Comparison of ENCODE assay signal across 11 cellular contexts in the genomic region with DNA sequence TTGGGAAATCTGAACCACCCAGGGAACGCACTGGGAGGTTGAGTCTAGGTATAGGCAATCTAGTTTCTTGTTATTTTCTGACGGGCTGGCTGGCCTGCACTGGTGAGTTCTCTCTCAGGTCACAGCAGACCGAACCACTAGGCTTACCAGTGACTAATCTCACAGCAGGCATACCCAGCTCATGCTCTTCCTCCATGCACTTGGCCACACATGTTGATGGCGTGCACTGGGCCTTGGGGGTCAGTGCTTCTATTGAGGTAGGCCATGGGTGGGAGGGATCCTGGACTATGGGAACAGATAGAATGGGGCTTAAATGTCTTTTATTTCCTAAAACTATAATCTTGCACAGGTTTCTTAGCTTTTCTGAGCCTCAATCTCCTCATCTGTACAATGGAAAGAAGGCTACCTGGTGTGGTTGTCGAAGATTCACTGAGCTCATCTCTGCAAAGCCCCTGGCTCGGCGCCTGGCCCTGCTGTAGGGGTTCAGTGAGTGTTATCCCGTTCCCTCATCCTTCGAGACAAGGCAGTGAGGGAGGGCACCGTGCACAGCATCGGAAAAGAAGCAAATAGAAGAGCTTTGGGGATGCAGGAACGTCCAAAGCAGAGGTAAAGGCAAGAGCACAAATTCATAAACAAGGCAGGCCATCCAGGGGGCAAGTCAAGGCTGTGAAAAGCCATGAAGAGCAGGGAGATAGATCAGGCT. TPM values are rescaled to one million over a fixed set of nuclear protein-coding genes. Genes with fewer than 3 reads are reported as not detected.
DNase-seq lines count a peak whose midpoint lies in the region; ATAC-seq and TF ChIP-seq lines count a peak whose summit lies in the region.
"Had no signal": no experiment of that assay in that cellular context is flagged by ENCODE, and none has a peak within 500 bp of the region (broad histone marks: within the 10 kb centered on the region; RNA-seq: fewer than 3 reads in every experiment).

No MANE protein-coding gene starts in this region.

- ATAC-seq in GM18517 (IDR thresholded peaks at IDR 0.05; ENCODE audit: unreplicated experiment): no peak
- ATAC-seq in HG03045 (IDR thresholded peaks at IDR 0.05; ENCODE audit: unreplicated experiment): no peak

- CTCF ChIA-PET in CD8-positive, alpha-beta memory T cell (lab: Charles Lee): interaction anchor here (1.2 kb wide), 1 partner anchor 13 kb away, joined by 3 read pairs; no protein-coding TSS in a partner anchor

- no peaks in the 10 kb centered on the region for H3K27me3 ChIP-seq in CD8-positive, alpha-beta memory T cell (ENCODE audit: insufficient read depth, low read length, poor library complexity, severe bottlenecking)
- H3K27me3 ChIP-seq: suprapubic skin had no signal

- H3K27me3 Mint-ChIP-seq in CD8-positive, alpha-beta memory T cell: no peaks in the 10 kb centered on the region
- peaks cover 12% of the 10 kb centered on the region for H3K27me3 Mint-ChIP-seq in nephron (ENCODE audit: low read depth)

- no peaks in the 10 kb centered on the region for H3K9me3 ChIP-seq in CD8-positive, alpha-beta memory T cell (ENCODE audit: low read length)
- H3K9me3 ChIP-seq: suprapubic skin had no signal

- peaks cover 0 to 59% (median 7%) of the 10 kb centered on the region in 3 donors for H3K36me3 Mint-ChIP-seq in CD8-positive, alpha-beta memory T cell
- H3K36me3 Mint-ChIP-seq in nephron (ENCODE audit: low read depth): no peaks in the 10 kb centered on the region

- no peaks in the 10 kb centered on the region for H3K4me1 ChIP-seq in CD8-positive, alpha-beta memory T cell (ENCODE audit: insufficient read depth, low read length)

- TF ChIP-seq CTCF in nephron (IDR thresholded peaks at IDR 0.05; ENCODE audit: unreplicated experiment in 3 of 3): no peak

- no peak overlapping the region for H3K4me3 ChIP-seq in CD8-positive, alpha-beta memory T cell (ENCODE audit: low read length)

- H3K36me3 ChIP-seq in CD8-positive, alpha-beta memory T cell (ENCODE audit: insufficient read depth, low read length): peaks cover 10% of the 10 kb centered on the region
- H3K36me3 ChIP-seq: suprapubic skin had no signal

- H3K4me3 Mint-ChIP-seq in CD8-positive, alpha-beta memory T cell: peak overlapping the region in 2 of 7 donors; percentile 17 to 26
- peak overlapping the region in 1 of 3 experiments; percentile 9 for H3K4me3 Mint-ChIP-seq in nephron

- no peak overlapping the region for H3K27ac ChIP-seq in CD8-positive, alpha-beta memory T cell (ENCODE audit: low read depth, low read length)
- H3K27ac ChIP-seq in caudate nucleus (ENCODE audit: low read depth, low read length): peak overlapping the region; percentile 62
- H3K27ac ChIP-seq: suprapubic skin had no signal

- POLR2A ChIA-PET in CD8-positive, alpha-beta memory T cell (lab: Charles Lee): no interaction called here

- H3K27ac Mint-ChIP-seq in CD8-positive, alpha-beta memory T cell: peak overlapping the region in 6 of 8 donors; percentile 30 to 90 (median 62)
- peak overlapping the region in 2 of 3 experiments; percentile 45 to 66 for H3K27ac Mint-ChIP-seq in nephron

- H3K4me1 Mint-ChIP-seq in CD8-positive, alpha-beta memory T cell: peaks cover 11 to 18% (median 15%) of the 10 kb centered on the region in 3 donors
- peaks cover 26% of the 10 kb centered on the region for H3K4me1 Mint-ChIP-seq in nephron

- no peak for DNase-seq in CD8-positive, alpha-beta memory T cell
- DNase-seq in M059J (ENCODE audit: low read depth) (peak; percentile 39), caudate nucleus (lab: John Stamatoyannopoulos, UW) (no peak), GM03348 (ENCODE audit: low spot score) (no peak), GOT3 (lab: John Stamatoyannopoulos, UW) (no peak)
- DNase-seq: NCI-H510A; stimulated activated CD4-positive, alpha-beta T cell treated with anti-CD3 and anti-CD28 coated beads, Interleukin-2, amount 100 ng/mL, for 24 hours had no signal

- no peaks in the 10 kb centered on the region for H3K9me3 Mint-ChIP-seq in CD8-positive, alpha-beta memory T cell
- H3K9me3 Mint-ChIP-seq in nephron: no peaks in the 10 kb centered on the region

RNA-seq across cellular contexts. Expression of gene ATG16L1, which starts 41.3 kb away (rescaled TPM):
- total RNA-seq in CD8-positive, alpha-beta memory T cell: 10 to 100 TPM; 32.0 to 34.2 TPM
- 19.5 TPM for polyA plus RNA-seq in CD8-positive, alpha-beta memory T cell
- 20.1 and 32.5 TPM in 2 replicates for total RNA-seq in M059J (2014; rRNA removed; shearing (Covaris generic))
